ENCODE assay signal across 26 cellular contexts in genomic region chr12:91565816-91566215, GRCh38.
DNase-seq lines count a peak whose midpoint lies in the region; ATAC-seq, FAIRE-seq and TF ChIP-seq lines count a peak whose summit lies in the region.
"Had no signal": no experiment of that assay in that cellular context is flagged by ENCODE, and none has a peak within 500 bp of the region (broad histone marks: within the 10 kb centered on the region; RNA-seq: fewer than 3 reads in every experiment).

No MANE protein-coding gene starts in this region.

- H3K9me3 ChIP-seq in K562 (replicated peaks; ENCODE audit: control insufficient read depth, insufficient read depth, low read depth, low read length), result no peaks in the 10 kb centered on the region
- H3K9me3 ChIP-seq: MG63 had no signal

- no peaks in the 10 kb centered on the region for H3K9me1 ChIP-seq in K562 (ENCODE audit: control insufficient read depth, insufficient read depth, low read length)

- H3K27ac Mint-ChIP-seq in nephron, result peak overlapping the region; percentile 71 to 85 (median 76)
- H3K27ac Mint-ChIP-seq: B cell; CD8-positive, alpha-beta T cell had no signal

- no peaks in the 10 kb centered on the region for H4K20me1 ChIP-seq in K562 (replicated peaks; ENCODE audit: control insufficient read depth, insufficient read depth, low read length)

- WGBS in K562 (ENCODE audit: insufficient coverage, low coverage, missing lambda C conversion rate), result 56% methylated on average over 1 of the region's 1 CpG

- no peak overlapping the region for H2AFZ ChIP-seq in K562 (ENCODE audit: low read depth, low read length)

- POLR2A ChIA-PET in K562 (lab: Yijun Ruan, JAX), result interaction anchor here (1.6 kb wide), 1 partner anchor 50 kb away, joined by 3 read pairs; no protein-coding TSS in a partner anchor

- no peak overlapping the region for H3K4me2 ChIP-seq in K562 (ENCODE audit: insufficient read depth, low read length)

- H3K27ac ChIP-seq in K562 (ENCODE audit: extremely low read depth, low read depth, low read length), result peak overlapping the region; percentile 30; the same call in 1 of the 3 replicates
- H3K27ac ChIP-seq: 22Rv1, C4-2B had no signal

- peaks cover 2% of the 10 kb centered on the region for H3K9me3 Mint-ChIP-seq in nephron
- H3K9me3 Mint-ChIP-seq: CD8-positive, alpha-beta T cell had no signal

- no peaks in the 10 kb centered on the region for H3K27me3 ChIP-seq in K562 (ENCODE audit: control insufficient read depth in 2 of 2, insufficient read depth in 2 of 2, low read length in 2 of 2)
- H3K27me3 ChIP-seq: MG63 had no signal

- 0 out of 3 replicates have a peak, but pooled peaks cover 2% of the 10 kb centered on the region for H3K36me3 ChIP-seq in K562 (ENCODE audit: control insufficient read depth, insufficient read depth, low read length)
- H3K36me3 ChIP-seq: MG63 had no signal

- H3K4me3 Mint-ChIP-seq in nephron, result no peak overlapping the region
- H3K4me3 Mint-ChIP-seq: B cell; CD8-positive, alpha-beta T cell had no signal

- peaks cover 25% of the 10 kb centered on the region; the same call in 2 of the 3 replicates for H3K79me2 ChIP-seq in K562 (ENCODE audit: control insufficient read depth, insufficient read depth, low read length)

- TF ChIP-seq EP300 in K562 (IDR thresholded peaks at IDR 0.05; ENCODE audit: low read length), result no peak

- no peak for ATAC-seq in K562
- ATAC-seq in GM21381 (IDR thresholded peaks at IDR 0.05; ENCODE audit: unreplicated experiment), result no peak
- ATAC-seq: CD8-positive, alpha-beta T cell; PC-3; SK-N-SH treated with all-trans-retinoic acid at 6 μM for 48 hours had no signal

- CTCF ChIA-PET in K562 (lab: Yijun Ruan, JAX; ENCODE audit: low intra/inter-chr PET ratio), result no interaction called here

- H3K4me3 ChIP-seq in K562, result no peak overlapping the region
- H3K4me3 ChIP-seq: MG63 had no signal

- in situ Hi-C loops in K562 (cut with MboI), result no loop called here

- DNase-seq in NCI-H2171 treated with DMSO at 0.1 percent for 48 hours (lab: John Stamatoyannopoulos, UW), result peak; percentile 26
- no peak for DNase-seq in NCI-H2171 (lab: John Stamatoyannopoulos, UW)
- DNase-seq in K562 (ENCODE audit: extremely low read depth in 1 of 4, low spot score in 3 of 4), result no peak
- peak; percentile 38 for DNase-seq in superior temporal gyrus (ENCODE audit: extremely low spot score)
- DNase-seq in NCI-H345 (lab: John Stamatoyannopoulos, UW), result no peak
- no peak for DNase-seq in amniotic stem cell (lab: John Stamatoyannopoulos, UW)
- DNase-seq: CD8-positive, alpha-beta T cell; DMS 273 treated with DMSO at 0.1 percent for 48 hours; DMS79; EL; GF-D8; H7; KBM-7; MG63; NCI-H1105 treated with DMSO at 0.1 percent for 48 hours; NCI-H2029 treated with DMSO at 0.1 percent for 48 hours; NCI-H524; NCI-H774 had no signal

- H3K4me1 Mint-ChIP-seq in nephron, result peaks cover 31% of the 10 kb centered on the region

- FAIRE-seq in K562 (lab: Jason Lieb, UNC), result peak; percentile 6
- FAIRE-seq: GM12891 had no signal

- BruUV-seq in K562 (replicated peaks; lab: Mats Ljungman, UMichigan), result no TSS peak

- H3K27me3 Mint-ChIP-seq in nephron (ENCODE audit: low read depth), result no peaks in the 10 kb centered on the region

- no peak overlapping the region for H3K9ac ChIP-seq in K562 (ENCODE audit: insufficient read depth in 1 of 2, low read depth in 2 of 2, low read length in 2 of 2)

- TF ChIP-seq POLR2A in K562 (conservative IDR thresholded peaks at IDR 0.05), result no peak

- intact Hi-C loops in K562 (cut with micrococcal nuclease), result no loop called here

- H3K4me1 ChIP-seq in K562 (replicated peaks in 1 of 2; ENCODE audit: control insufficient read depth in 2 of 2, insufficient read depth in 2 of 2, low read length in 2 of 2), result peaks cover 7 to 9% of the 10 kb centered on the region in 2 experiments; a peak in 4 of 5 replicates

- TF ChIP-seq CTCF in K562 (IDR thresholded peaks at IDR 0.05 in 2 of 3, conservative IDR thresholded peaks at IDR 0.05 in 1 of 3; ENCODE audit: insufficient read depth in 2 of 3, low read depth in 1 of 3, low read length in 3 of 3) (no peak), nephron (IDR thresholded peaks at IDR 0.05; ENCODE audit: unreplicated experiment in 3 of 3) (no peak)

- TF ChIP-seq RAD21 in K562 (CRISPR knock-in tag; conservative IDR thresholded peaks at IDR 0.05 in 1 of 2, IDR thresholded peaks at IDR 0.05 in 1 of 2), result no peak

- no peaks in the 10 kb centered on the region for H3K36me3 Mint-ChIP-seq in nephron (ENCODE audit: low read depth)

TF ChIP-seq in K562, 482 proteins besides CTCF, POLR2A, EP300 and RAD21:
- TF ChIP-seq TAF1 (IDR thresholded peaks at IDR 0.05; ENCODE audit: control insufficient read depth, extremely low read depth, insufficient read depth, low read length, severe bottlenecking), result no peak
- TF ChIP-seq DACH1 (IDR thresholded peaks at IDR 0.05; ENCODE audit: partially characterized antibody), result no peak

Comparison
In these comparisons a context has a peak if more than half of its experiments do, and no peak if none do; other contexts are left out.
1. DNase-seq: peak in NCI-H2171 treated with DMSO at 0.1 percent for 48 hours (single experiment) and superior temporal gyrus (single experiment); none in NCI-H2171 (single experiment), K562 (0 of 4), NCI-H345 (single experiment) and amniotic stem cell (single experiment).